In the genomic region with DNA sequence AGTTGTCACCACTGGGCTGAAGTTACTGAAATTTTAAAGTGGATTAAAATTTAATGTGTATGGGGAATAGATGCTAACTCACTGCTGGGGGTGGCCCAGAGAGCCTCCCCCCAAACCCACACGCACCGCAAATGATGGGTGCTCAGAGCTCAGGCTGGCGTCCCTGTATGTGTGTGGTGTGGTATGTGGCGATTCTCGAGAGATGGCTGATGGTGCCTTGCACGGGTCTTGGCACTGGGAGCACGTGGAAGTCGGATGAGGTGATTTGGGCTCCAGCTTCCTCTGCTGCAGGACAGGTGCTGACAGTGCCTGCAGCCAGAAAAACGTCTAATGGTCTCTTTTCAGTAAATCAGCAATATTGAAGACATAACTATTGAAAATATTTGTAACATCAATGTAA, we compare ENCODE assay signal across 21 cellular contexts.
"Had no signal": no experiment of that assay in that cellular context is flagged by ENCODE, and none has a peak within 500 bp of the region (broad histone marks: within the 10 kb centered on the region; RNA-seq: fewer than 3 reads in every experiment).

No MANE protein-coding gene starts in this region.

- DNase-seq: heart right ventricle; islet precursor cell; left ventricle myocardium inferior; mesendoderm; midbrain; mucosa of descending colon; naive thymus-derived CD4-positive, alpha-beta T cell; nucleus accumbens; psoas muscle; stimulated activated CD4-positive, alpha-beta T cell treated with anti-CD3 and anti-CD28 coated beads, Interleukin-4, amount 100 ng/mL, for 24 hours; stimulated activated naive CD4-positive, alpha-beta T cell treated with Interleukin-2 at 50 U/mL for 16 hours; stimulated activated naive CD8-positive, alpha-beta T cell treated with anti-CD3 and anti-CD28 coated beads, Interleukin-15, amount 100 ng/mL, for 72 hours; tibial artery; trophoblast cell; upper lobe of right lung had no signal

- H3K9ac ChIP-seq: parathyroid adenoma had no signal

- H3K9me3 ChIP-seq: thoracic aorta had no signal

- H3K4me1 ChIP-seq: heart right ventricle, left ventricle myocardium inferior, parathyroid adenoma, psoas muscle, right lobe of liver, tibial artery, upper lobe of right lung had no signal

- H3K27ac ChIP-seq: heart right ventricle, hepatocyte, left ventricle myocardium inferior, parathyroid adenoma, psoas muscle, right lobe of liver, skin epidermis, thoracic aorta, tibial artery, upper lobe of right lung had no signal

- H2AFZ ChIP-seq: hepatocyte, parathyroid adenoma had no signal

- H3K4me3 ChIP-seq: heart right ventricle, hepatocyte, left ventricle myocardium inferior, lung, mucosa of descending colon, psoas muscle, right lobe of liver, skin epidermis, thoracic aorta, tibial artery, upper lobe of right lung had no signal

- H3K27me3 ChIP-seq: hepatocyte, right lobe of liver, upper lobe of right lung had no signal

- H3K36me3 ChIP-seq: heart right ventricle, left ventricle myocardium inferior, right lobe of liver, thoracic aorta, tibial artery, upper lobe of right lung had no signal

- H3K4me2 ChIP-seq: hepatocyte had no signal
